In genomic region chr1:155077758-155078495, GRCh38 we compare ENCODE assay signal across 1 cellular context.
TF ChIP-seq lines count a peak whose summit lies in the region.

No MANE protein-coding gene starts in this region.

TF ChIP-seq in HEK293, 187 proteins besides CTCF, POLR2A, EP300 and RAD21 (continued from another document):
- 0 out of 2 replicates have a peak, but pooled peaks have one; percentile 9 for TF ChIP-seq ZEB2 (tag by site-specific recombination; IDR thresholded peaks at IDR 0.05)
- TF ChIP-seq ZNF830 (tag by site-specific recombination; IDR thresholded peaks at IDR 0.05; ENCODE audit: low read depth): no peak
- TF ChIP-seq ZNF16 (tag by site-specific recombination; IDR thresholded peaks at IDR 0.05; ENCODE audit: low read depth): no peak
- no peak for TF ChIP-seq ZNF23 (tag by site-specific recombination; IDR thresholded peaks at IDR 0.05; ENCODE audit: borderline replicate concordance)
- TF ChIP-seq ZSCAN23 (tag by site-specific recombination; IDR thresholded peaks at IDR 0.05): 0 out of 2 replicates have a peak, but pooled peaks have one; percentile 11
- no peak for TF ChIP-seq ZNF48 (tag by site-specific recombination; IDR thresholded peaks at IDR 0.05)
- TF ChIP-seq ZNF624 (tag by site-specific recombination; IDR thresholded peaks at IDR 0.05): no peak
- TF ChIP-seq ZNF596 (tag by site-specific recombination; IDR thresholded peaks at IDR 0.05): no peak
- no peak for TF ChIP-seq ZBTB8A (tag by site-specific recombination; IDR thresholded peaks at IDR 0.05)
- TF ChIP-seq IKZF3 (tag by site-specific recombination; IDR thresholded peaks at IDR 0.05): no peak
- TF ChIP-seq, protein P1, sequence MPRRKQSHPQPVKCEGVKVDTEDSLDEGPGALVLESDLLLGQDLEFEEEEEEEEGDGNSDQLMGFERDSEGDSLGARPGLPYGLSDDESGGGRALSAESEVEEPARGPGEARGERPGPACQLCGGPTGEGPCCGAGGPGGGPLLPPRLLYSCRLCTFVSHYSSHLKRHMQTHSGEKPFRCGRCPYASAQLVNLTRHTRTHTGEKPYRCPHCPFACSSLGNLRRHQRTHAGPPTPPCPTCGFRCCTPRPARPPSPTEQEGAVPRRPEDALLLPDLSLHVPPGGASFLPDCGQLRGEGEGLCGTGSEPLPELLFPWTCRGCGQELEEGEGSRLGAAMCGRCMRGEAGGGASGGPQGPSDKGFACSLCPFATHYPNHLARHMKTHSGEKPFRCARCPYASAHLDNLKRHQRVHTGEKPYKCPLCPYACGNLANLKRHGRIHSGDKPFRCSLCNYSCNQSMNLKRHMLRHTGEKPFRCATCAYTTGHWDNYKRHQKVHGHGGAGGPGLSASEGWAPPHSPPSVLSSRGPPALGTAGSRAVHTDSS (tag by site-specific recombination; IDR thresholded peaks at IDR 0.05): no peak
- peak; percentile 71; the same call in 1 of the 2 replicates for TF ChIP-seq ZSCAN4 (tag by site-specific recombination; IDR thresholded peaks at IDR 0.05)
- peak; percentile 96 for TF ChIP-seq GLIS1 (tag by site-specific recombination; IDR thresholded peaks at IDR 0.05)
- TF ChIP-seq ZNF585B (tag by site-specific recombination; IDR thresholded peaks at IDR 0.05): no peak
- peak; percentile 32; the same call in 1 of the 2 replicates for TF ChIP-seq ZBTB20 (tag by site-specific recombination; IDR thresholded peaks at IDR 0.05)
- no peak for TF ChIP-seq ZNF776 (tag by site-specific recombination; IDR thresholded peaks at IDR 0.05; ENCODE audit: borderline replicate concordance)
- TF ChIP-seq, protein P2, sequence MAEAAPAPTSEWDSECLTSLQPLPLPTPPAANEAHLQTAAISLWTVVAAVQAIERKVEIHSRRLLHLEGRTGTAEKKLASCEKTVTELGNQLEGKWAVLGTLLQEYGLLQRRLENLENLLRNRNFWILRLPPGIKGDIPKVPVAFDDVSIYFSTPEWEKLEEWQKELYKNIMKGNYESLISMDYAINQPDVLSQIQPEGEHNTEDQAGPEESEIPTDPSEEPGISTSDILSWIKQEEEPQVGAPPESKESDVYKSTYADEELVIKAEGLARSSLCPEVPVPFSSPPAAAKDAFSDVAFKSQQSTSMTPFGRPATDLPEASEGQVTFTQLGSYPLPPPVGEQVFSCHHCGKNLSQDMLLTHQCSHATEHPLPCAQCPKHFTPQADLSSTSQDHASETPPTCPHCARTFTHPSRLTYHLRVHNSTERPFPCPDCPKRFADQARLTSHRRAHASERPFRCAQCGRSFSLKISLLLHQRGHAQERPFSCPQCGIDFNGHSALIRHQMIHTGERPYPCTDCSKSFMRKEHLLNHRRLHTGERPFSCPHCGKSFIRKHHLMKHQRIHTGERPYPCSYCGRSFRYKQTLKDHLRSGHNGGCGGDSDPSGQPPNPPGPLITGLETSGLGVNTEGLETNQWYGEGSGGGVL (tag by site-specific recombination; IDR thresholded peaks at IDR 0.05): no peak
- TF ChIP-seq INSM2 (tag by site-specific recombination; IDR thresholded peaks at IDR 0.05): 0 out of 2 replicates have a peak, but pooled peaks have one; percentile 19
- TF ChIP-seq, protein P3, sequence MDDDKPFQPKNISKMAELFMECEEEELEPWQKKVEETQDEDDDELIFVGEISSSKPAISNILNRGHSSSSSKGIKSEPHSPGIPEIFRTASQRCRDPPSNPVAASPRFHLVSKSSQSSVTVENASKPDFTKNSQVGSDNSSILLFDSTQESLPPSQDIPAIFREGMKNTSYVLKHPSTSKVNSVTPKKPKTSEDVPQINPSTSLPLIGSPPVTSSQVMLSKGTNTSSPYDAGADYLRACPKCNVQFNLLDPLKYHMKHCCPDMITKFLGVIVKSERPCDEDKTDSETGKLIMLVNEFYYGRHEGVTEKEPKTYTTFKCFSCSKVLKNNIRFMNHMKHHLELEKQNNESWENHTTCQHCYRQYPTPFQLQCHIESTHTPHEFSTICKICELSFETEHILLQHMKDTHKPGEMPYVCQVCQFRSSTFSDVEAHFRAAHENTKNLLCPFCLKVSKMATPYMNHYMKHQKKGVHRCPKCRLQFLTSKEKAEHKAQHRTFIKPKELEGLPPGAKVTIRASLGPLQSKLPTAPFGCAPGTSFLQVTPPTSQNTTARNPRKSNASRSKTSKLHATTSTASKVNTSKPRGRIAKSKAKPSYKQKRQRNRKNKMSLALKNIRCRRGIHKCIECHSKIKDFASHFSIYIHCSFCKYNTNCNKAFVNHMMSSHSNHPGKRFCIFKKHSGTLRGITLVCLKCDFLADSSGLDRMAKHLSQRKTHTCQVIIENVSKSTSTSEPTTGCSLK (tag by site-specific recombination; IDR thresholded peaks at IDR 0.05): no peak
- TF ChIP-seq ZNF600 (tag by site-specific recombination; IDR thresholded peaks at IDR 0.05): peak; percentile 68
- TF ChIP-seq OSR2 (tag by site-specific recombination; IDR thresholded peaks at IDR 0.05): no peak
- peak; percentile 83 for TF ChIP-seq ZIC2 (tag by site-specific recombination; IDR thresholded peaks at IDR 0.05)
- no peak for TF ChIP-seq RBAK (tag by site-specific recombination; IDR thresholded peaks at IDR 0.05)
- no peak for TF ChIP-seq ZNF645 (tag by site-specific recombination; IDR thresholded peaks at IDR 0.05)
- TF ChIP-seq ZNF555 (tag by site-specific recombination; conservative IDR thresholded peaks at IDR 0.05): no peak
